Comparison of ENCODE assay signal across 1 cellular context in the genomic region with DNA sequence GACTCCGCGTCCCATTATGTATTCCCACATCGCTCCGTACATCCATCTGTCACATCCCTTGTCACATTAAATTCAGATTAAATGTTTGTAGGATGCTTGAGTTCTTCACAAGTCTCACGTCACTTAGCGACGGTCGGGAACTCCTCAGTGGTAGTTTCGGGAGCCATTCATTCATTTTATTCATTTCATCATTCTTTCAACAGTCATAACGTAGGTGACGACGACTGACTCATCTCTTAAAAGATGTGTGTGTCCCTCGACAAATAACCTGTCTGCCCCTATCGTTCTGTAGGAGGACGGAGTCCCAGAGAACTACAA.
TF ChIP-seq lines count a peak whose summit lies in the region.

No MANE protein-coding gene starts in this region.

TF ChIP-seq in GM23338, 12 proteins besides CTCF, POLR2A, EP300 and RAD21 (continued from another document):
- TF ChIP-seq ZNF462 (CRISPR knock-in tag; IDR thresholded peaks at IDR 0.05) (no peak), EZH2phosphoT487 (IDR thresholded peaks at IDR 0.05; ENCODE audit: unreplicated experiment) (no peak), POLR2AphosphoS5 (IDR thresholded peaks at IDR 0.05; ENCODE audit: low read depth) (no peak)
